Comparison of ENCODE assay signal across 28 cellular contexts in the genomic region with DNA sequence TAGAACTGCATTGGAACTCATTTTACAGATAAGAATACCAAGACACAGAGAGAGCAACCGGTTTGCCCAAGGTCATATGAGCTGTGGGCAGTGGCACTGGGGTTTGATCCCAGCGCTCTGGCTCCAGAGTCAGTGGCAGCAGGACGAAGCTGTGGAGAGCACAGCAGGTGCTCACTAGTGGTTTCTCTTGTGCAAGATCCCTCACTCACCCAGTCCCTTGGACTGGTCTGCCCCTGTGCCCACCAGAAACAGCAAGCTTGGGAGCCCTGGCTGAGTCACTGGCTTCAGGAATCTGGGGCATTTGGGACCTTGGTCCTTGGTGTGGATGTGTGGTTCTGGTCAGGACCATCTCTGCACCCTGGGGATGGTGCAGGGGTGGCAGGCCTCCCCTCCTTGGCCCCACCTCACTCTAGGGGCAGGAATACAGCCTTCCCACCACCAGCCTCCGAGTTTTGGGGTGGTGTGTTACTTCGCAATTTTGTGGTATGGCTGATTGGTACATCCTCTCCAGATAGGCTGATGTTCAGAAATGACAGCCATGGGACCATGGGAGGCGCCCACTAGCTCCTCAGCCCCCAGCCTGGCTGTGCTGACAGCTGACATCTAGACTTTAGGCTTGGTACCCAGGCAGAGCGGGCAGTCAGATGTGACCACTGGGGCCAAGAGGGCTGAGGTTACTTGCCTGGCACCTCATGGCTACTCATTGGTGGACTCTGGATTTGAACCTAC.
"Had no signal": no experiment of that assay in that cellular context is flagged by ENCODE, and none has a peak within 500 bp of the region (broad histone marks: within the 10 kb centered on the region; RNA-seq: fewer than 3 reads in every experiment).

No MANE protein-coding gene starts in this region.

- DNase-seq: activated CD4-positive, alpha-beta memory T cell treated with anti-CD3 and anti-CD28 coated beads, Interleukin-2, amount 10 ng/mL, durations not matched to agents 7 days and 5 days; activated CD4-positive, alpha-beta T cell treated with anti-CD3 and anti-CD28 coated beads for 1 hour; activated CD4-positive, alpha-beta T cell treated with anti-CD3 and anti-CD28 coated beads, Interleukin-2, amount 10 ng/mL, durations not matched to agents 7 days and 5 days; activated CD8-positive, alpha-beta memory T cell treated with anti-CD3 and anti-CD28 coated beads, Interleukin-2, amount 50 U/mL, for 48 hours; activated gamma-delta T cell treated with Interleukin-2 at 50 U/mL for 16 hours; activated naive CD4-positive, alpha-beta T cell treated with anti-CD3 and anti-CD28 coated beads, Interleukin-2, amount 50 U/mL, for 16 hours; activated T-cell treated with anti-CD3 and anti-CD28 coated beads, Interleukin-2, amount 50 U/mL, for 4 hours; amniotic stem cell; brain microvascular endothelial cell; dorsolateral prefrontal cortex; effector memory CD4-positive, alpha-beta T cell; lower lobe of right lung; mesendoderm; retina; stimulated activated CD4-positive, alpha-beta T cell treated with anti-CD3 and anti-CD28 coated beads, Interleukin-15, amount 100 ng/mL, for 24 hours; stimulated activated CD4-positive, alpha-beta T cell treated with anti-CD3 and anti-CD28 coated beads, Interleukin-2, amount 100 ng/mL, for 24 hours; stimulated activated naive B cell treated with anti-CD40 and anti-IgM and Interleukin-4, amounts not matched to agents 10 μg/mL and 1 μg/mL and 100 μg/mL, for 72 hours; T-helper 2 cell had no signal

- H3K4me1 Mint-ChIP-seq: activated CD4-positive, alpha-beta memory T cell treated with anti-CD3 and anti-CD28 coated beads, Interleukin-2, amount 10 ng/mL, durations not matched to agents 7 days and 5 days; activated CD4-positive, alpha-beta T cell treated with anti-CD3 and anti-CD28 coated beads, Interleukin-2, amount 10 ng/mL, durations not matched to agents 7 days and 5 days; activated T-helper 17 cell treated with anti-CD3 and anti-CD28 coated beads, Interleukin-2, amount 50 U/mL, for 72 hours; stimulated activated naive B cell treated with anti-CD40 and anti-IgM and Interleukin-4, amounts not matched to agents 10 μg/mL and 1 μg/mL and 100 μg/mL, for 72 hours had no signal

- H3K4me3 ChIP-seq: coronary artery, dorsolateral prefrontal cortex, gastroesophageal sphincter, lower lobe of right lung, ovary, smooth muscle cell, tibial nerve had no signal

- H3K4me3 Mint-ChIP-seq: activated CD4-positive, alpha-beta memory T cell treated with anti-CD3 and anti-CD28 coated beads, Interleukin-2, amount 10 ng/mL, durations not matched to agents 7 days and 5 days; activated CD4-positive, alpha-beta T cell treated with anti-CD3 and anti-CD28 coated beads, Interleukin-2, amount 10 ng/mL, durations not matched to agents 7 days and 5 days; activated T-cell treated with anti-CD3 and anti-CD28 coated beads, Interleukin-2, amount 50 U/mL, for 4 hours; activated T-helper 17 cell treated with anti-CD3 and anti-CD28 coated beads, Interleukin-2, amount 50 U/mL, for 72 hours; nephron; stimulated activated naive B cell treated with anti-CD40 and anti-IgM and Interleukin-4, amounts not matched to agents 10 μg/mL and 1 μg/mL and 100 μg/mL, for 72 hours; WTC11 had no signal

- H3K9me3 Mint-ChIP-seq: activated CD4-positive, alpha-beta memory T cell treated with anti-CD3 and anti-CD28 coated beads, Interleukin-2, amount 10 ng/mL, durations not matched to agents 7 days and 5 days; activated CD4-positive, alpha-beta T cell treated with anti-CD3 and anti-CD28 coated beads, Interleukin-2, amount 10 ng/mL, durations not matched to agents 7 days and 5 days; activated T-cell treated with anti-CD3 and anti-CD28 coated beads, Interleukin-2, amount 50 U/mL, for 4 hours; activated T-helper 17 cell treated with anti-CD3 and anti-CD28 coated beads, Interleukin-2, amount 50 U/mL, for 72 hours; nephron; stimulated activated naive B cell treated with anti-CD40 and anti-IgM and Interleukin-4, amounts not matched to agents 10 μg/mL and 1 μg/mL and 100 μg/mL, for 72 hours had no signal

- H3K27ac Mint-ChIP-seq: activated CD4-positive, alpha-beta memory T cell treated with anti-CD3 and anti-CD28 coated beads, Interleukin-2, amount 10 ng/mL, durations not matched to agents 7 days and 5 days; activated CD4-positive, alpha-beta T cell treated with anti-CD3 and anti-CD28 coated beads, Interleukin-2, amount 10 ng/mL, durations not matched to agents 7 days and 5 days; activated T-helper 17 cell treated with anti-CD3 and anti-CD28 coated beads, Interleukin-2, amount 50 U/mL, for 72 hours; nephron; progenitor cell of endocrine pancreas; stimulated activated naive B cell treated with anti-CD40 and anti-IgM and Interleukin-4, amounts not matched to agents 10 μg/mL and 1 μg/mL and 100 μg/mL, for 72 hours; WTC11 had no signal

- H3K36me3 ChIP-seq: brain microvascular endothelial cell, gastroesophageal sphincter, lower lobe of right lung, neutrophil, ovary, tibial nerve had no signal

- H3K4me1 ChIP-seq: gastroesophageal sphincter, lower lobe of right lung, tibial nerve had no signal

- H3K27me3 ChIP-seq: neutrophil, ovary, tibial nerve had no signal

- H3K4me2 ChIP-seq: smooth muscle cell had no signal

- H3K27ac ChIP-seq: brain microvascular endothelial cell, coronary artery, dorsolateral prefrontal cortex, gastroesophageal sphincter, lower lobe of right lung, neutrophil, ovary, tibial nerve had no signal

- H3K9me3 ChIP-seq: gastroesophageal sphincter, lower lobe of right lung, neutrophil, ovary, tibial nerve had no signal

- H3K27me3 Mint-ChIP-seq: activated CD4-positive, alpha-beta T cell treated with anti-CD3 and anti-CD28 coated beads, Interleukin-2, amount 10 ng/mL, durations not matched to agents 7 days and 5 days; activated T-helper 17 cell treated with anti-CD3 and anti-CD28 coated beads, Interleukin-2, amount 50 U/mL, for 72 hours had no signal

- H3K36me3 Mint-ChIP-seq: stimulated activated naive B cell treated with anti-CD40 and anti-IgM and Interleukin-4, amounts not matched to agents 10 μg/mL and 1 μg/mL and 100 μg/mL, for 72 hours; WTC11 had no signal
